Comparison of ENCODE assay signal across 22 cellular contexts in genomic region chr13:79306650-79307049, GRCh38.
DNase-seq lines count a peak whose midpoint lies in the region; ATAC-seq, FAIRE-seq and TF ChIP-seq lines count a peak whose summit lies in the region.
"Had no signal": no experiment of that assay in that cellular context is flagged by ENCODE, and none has a peak within 500 bp of the region (broad histone marks: within the 10 kb centered on the region; RNA-seq: fewer than 3 reads in every experiment).

No MANE protein-coding gene starts in this region.

- intact Hi-C loops in activated CD4-positive, alpha-beta T cell treated with anti-CD3 and anti-CD28 coated beads for 36 hours (cut with DNase I, micrococcal nuclease) = no loop called here

- no peaks in the 10 kb centered on the region for H3K9me3 ChIP-seq in H1 (ENCODE audit: insufficient read depth in 2 of 2, low read depth in 1 of 2, low read length in 1 of 2)
- H3K9me3 ChIP-seq: BLaER1, Caco-2 had no signal

- no peak for FAIRE-seq in H1 (lab: Jason Lieb, UNC)
- FAIRE-seq: A204.1, GM18507 had no signal

- H3K9ac ChIP-seq in H1 (replicated peaks in 1 of 4; ENCODE audit: extremely low read depth in 1 of 4, low read depth in 3 of 4, low read length in 3 of 4) = no peak overlapping the region
- H3K9ac ChIP-seq: BLaER1 had no signal

- CTCF ChIA-PET in activated CD4-positive, alpha-beta T cell treated with anti-CD3 and anti-CD28 coated beads for 36 hours (lab: Charles Lee) = no interaction called here
- CTCF ChIA-PET in H1 (lab: Charles Lee; ENCODE audit: partially characterized antibody) = no interaction called here

- peak overlapping the region; percentile 8; the same call in 1 of the 2 replicates for H2AFZ ChIP-seq in H1 (ENCODE audit: low read length)

- no peak overlapping the region for H2BK5ac ChIP-seq in H1 (ENCODE audit: low read depth, low read length)

- no peak overlapping the region for H3K23ac ChIP-seq in H1 (ENCODE audit: insufficient read length)

- H3K4me1 Mint-ChIP-seq in activated CD4-positive, alpha-beta T cell treated with anti-CD3 and anti-CD28 coated beads for 36 hours = peaks cover 11% of the 10 kb centered on the region
- no peaks in the 10 kb centered on the region for H3K4me1 Mint-ChIP-seq in immature natural killer cell
- H3K4me1 Mint-ChIP-seq: CD4-positive, CD25-positive, alpha-beta regulatory T cell had no signal

- WGBS in H1 (ENCODE audit: extremely low coverage in 1 of 2, insufficient coverage in 1 of 2, insufficient read length in 1 of 2, insufficient replicate concordance in 2 of 2, low coverage in 1 of 2, low lambda C conversion rate in 2 of 2, missing lambda C conversion rate in 1 of 2), 2 experiments = 65% methylated on average over 1 of the region's 1 CpG; no CpG with 5 or more reads in 1 of the 2 experiments

- no peak for TF ChIP-seq POLR2A in H1 (IDR thresholded peaks at IDR 0.05; ENCODE audit: control extremely low read depth in 1 of 2, low read depth in 2 of 2, low read length in 2 of 2)

- H3K79me1 ChIP-seq in H1 (ENCODE audit: low read depth, low read length) = no peaks in the 10 kb centered on the region

- no peak overlapping the region for H3K4me2 ChIP-seq in H1 (ENCODE audit: insufficient read depth in 1 of 2, low read depth in 2 of 2, low read length in 2 of 2)
- H3K4me2 ChIP-seq: BLaER1 had no signal

- H4K91ac ChIP-seq in H1 (replicated peaks; ENCODE audit: insufficient read length, low read length) = no peak overlapping the region

- no peak overlapping the region for H2BK15ac ChIP-seq in H1 (ENCODE audit: low read length)

- POLR2A ChIA-PET in activated CD4-positive, alpha-beta T cell treated with anti-CD3 and anti-CD28 coated beads for 36 hours (lab: Charles Lee) = no interaction called here
- POLR2A ChIA-PET in H1 (lab: Charles Lee; ENCODE audit: partially characterized antibody) = no interaction called here

- no peaks in the 10 kb centered on the region for H3K9me3 Mint-ChIP-seq in activated CD4-positive, alpha-beta T cell treated with anti-CD3 and anti-CD28 coated beads for 36 hours (ENCODE audit: low read depth)
- H3K9me3 Mint-ChIP-seq in immature natural killer cell = peaks cover 0 to 2% (median 0%) of the 10 kb centered on the region in 6 donors
- H3K9me3 Mint-ChIP-seq: CD8-positive, alpha-beta T cell had no signal

- H3K36me3 ChIP-seq in H1 (ENCODE audit: control insufficient read depth in 2 of 4, insufficient read depth in 4 of 4, low read length in 3 of 4) = no peaks in the 10 kb centered on the region
- H3K36me3 ChIP-seq: BLaER1 had no signal

- TF ChIP-seq CTCF in H1 (IDR thresholded peaks at IDR 0.05; ENCODE audit: control extremely low read depth in 1 of 3, insufficient read depth in 1 of 3, low read depth in 1 of 3, low read length in 3 of 3) = no peak

- H3K4me1 ChIP-seq in H1 (replicated peaks in 1 of 4; ENCODE audit: control insufficient read depth in 3 of 4, insufficient read depth in 4 of 4, low read length in 3 of 4) = no peaks in the 10 kb centered on the region
- H3K4me1 ChIP-seq: BLaER1, Caco-2 had no signal

- H3K27me3 ChIP-seq in H1 (replicated peaks in 1 of 4; ENCODE audit: control insufficient read depth in 3 of 4, extremely low read depth in 1 of 4, insufficient read depth in 3 of 4, low read length in 3 of 4) = no peaks in the 10 kb centered on the region
- H3K27me3 ChIP-seq: BLaER1 had no signal

- no peak overlapping the region for H3K56ac ChIP-seq in H1 (replicated peaks; ENCODE audit: insufficient read length, low read depth, low read length)

- H3K4me3 ChIP-seq in H1 (ENCODE audit: extremely low read depth in 1 of 4, insufficient read depth in 2 of 4, low read depth in 3 of 4, low read length in 4 of 4) = no peak overlapping the region
- H3K4me3 ChIP-seq: BLaER1 had no signal

- H4K20me1 ChIP-seq in H1 (replicated peaks in 1 of 2; ENCODE audit: control insufficient read depth in 1 of 2, insufficient read depth in 2 of 2, low read length in 2 of 2) = no peaks in the 10 kb centered on the region
- H4K20me1 ChIP-seq: BLaER1 had no signal

- DNase-seq in DMS53 (lab: John Stamatoyannopoulos, UW) (peak; percentile 3), DMS53 treated with DMSO at 0.1 percent for 48 hours (lab: John Stamatoyannopoulos, UW; ENCODE audit: unreplicated experiment) (no peak), H1 (ENCODE audit: low read depth in 1 of 2, low spot score in 2 of 2) (no peak), NCI-H128 (lab: John Stamatoyannopoulos, UW; ENCODE audit: unreplicated experiment) (no peak), immature natural killer cell (no peak)
- no peak for DNase-seq in activated CD4-positive, alpha-beta T cell treated with anti-CD3 and anti-CD28 coated beads for 36 hours
- DNase-seq in activated CD4-positive, alpha-beta T cell treated with anti-CD3 and anti-CD28 coated beads, Interleukin-2, amount 50 U/mL, for 48 hours = no peak
- DNase-seq: Caco-2; CD4-positive, CD25-positive, alpha-beta regulatory T cell; CD8-positive, alpha-beta T cell; DMS153; DMS79 treated with DMSO at 0.1 percent for 48 hours; GOT3; H7; HCEC 1CT had no signal

- H2BK120ac ChIP-seq in H1 (replicated peaks; ENCODE audit: low read depth, low read length) = no peak overlapping the region

- H3K79me2 ChIP-seq in H1 (ENCODE audit: control insufficient read depth in 1 of 2, insufficient read depth in 2 of 2, low read length in 2 of 2) = no peaks in the 10 kb centered on the region

- no peak overlapping the region for H4K8ac ChIP-seq in H1 (ENCODE audit: extremely low read depth, insufficient read depth, low read length)

- 0 out of 2 replicates have a peak overlapping the region, but pooled peaks have one; percentile 13 for H2BK20ac ChIP-seq in H1 (ENCODE audit: low read length)

- H3K4ac ChIP-seq in H1 (replicated peaks; ENCODE audit: insufficient read length, low read depth, low read length) = no peak overlapping the region

- peak; percentile 26 for ATAC-seq in activated CD4-positive, alpha-beta T cell treated with anti-CD3 and anti-CD28 coated beads for 36 hours
- ATAC-seq: CD8-positive, alpha-beta T cell had no signal

- no peak overlapping the region for H3K14ac ChIP-seq in H1 (ENCODE audit: insufficient read length)

- no peak for TF ChIP-seq EP300 in H1 (IDR thresholded peaks at IDR 0.05; ENCODE audit: borderline replicate concordance in 1 of 2, low read depth in 2 of 2, low read length in 2 of 2)

- H3K27me3 Mint-ChIP-seq in activated CD4-positive, alpha-beta T cell treated with anti-CD3 and anti-CD28 coated beads for 36 hours = peaks cover 2% of the 10 kb centered on the region
- H3K27me3 Mint-ChIP-seq in immature natural killer cell (ENCODE audit: low read depth in 3 of 3) = peaks cover 9 to 22% (median 10%) of the 10 kb centered on the region in 3 donors

- no peak overlapping the region for H3K18ac ChIP-seq in H1 (ENCODE audit: extremely low read depth, low read length)

- H3K27ac ChIP-seq in angular gyrus (ENCODE audit: low read depth, low read length) (peak overlapping the region; percentile 15), H1 (ENCODE audit: low read depth, low read length) (no peak overlapping the region)
- H3K27ac ChIP-seq: 22Rv1, BLaER1, C4-2B had no signal

- H3K36me3 Mint-ChIP-seq in activated CD4-positive, alpha-beta T cell treated with anti-CD3 and anti-CD28 coated beads for 36 hours (ENCODE audit: low read depth) = no peaks in the 10 kb centered on the region
- H3K36me3 Mint-ChIP-seq in immature natural killer cell = peaks cover 0 to 5% (median 0%) of the 10 kb centered on the region in 3 donors
- H3K36me3 Mint-ChIP-seq: CD4-positive, CD25-positive, alpha-beta regulatory T cell; CD8-positive, alpha-beta T cell had no signal

- no peak overlapping the region for H2AK5ac ChIP-seq in H1 (ENCODE audit: low read depth, low read length)

- H4K5ac ChIP-seq in H1 (ENCODE audit: insufficient read length, low read depth, low read length) = no peak overlapping the region

- H3K27ac Mint-ChIP-seq in activated CD4-positive, alpha-beta T cell treated with anti-CD3 and anti-CD28 coated beads for 36 hours = no peak overlapping the region
- H3K27ac Mint-ChIP-seq in immature natural killer cell = no peak overlapping the region
- H3K27ac Mint-ChIP-seq: B cell; CD4-positive, CD25-positive, alpha-beta regulatory T cell; CD8-positive, alpha-beta T cell had no signal

- no peak overlapping the region for H2BK12ac ChIP-seq in H1 (ENCODE audit: low read depth, low read length)

- H3K23me2 ChIP-seq in H1 (ENCODE audit: low read depth, low read length) = no peaks in the 10 kb centered on the region

- TF ChIP-seq RAD21 in H1 (IDR thresholded peaks at IDR 0.05 in 1 of 2, conservative IDR thresholded peaks at IDR 0.05 in 1 of 2; ENCODE audit: low read depth in 2 of 2, low read length in 2 of 2) = no peak

- H3K4me3 Mint-ChIP-seq in activated CD4-positive, alpha-beta T cell treated with anti-CD3 and anti-CD28 coated beads for 36 hours = no peak overlapping the region
- H3K4me3 Mint-ChIP-seq in immature natural killer cell = no peak overlapping the region
- H3K4me3 Mint-ChIP-seq: B cell; CD4-positive, CD25-positive, alpha-beta regulatory T cell; CD8-positive, alpha-beta T cell had no signal

TF ChIP-seq in H1, 55 proteins besides CTCF, POLR2A, EP300 and RAD21 (continues in another document):
- TF ChIP-seq TEAD4 (IDR thresholded peaks at IDR 0.05; ENCODE audit: low read depth, low read length) (no peak), ATF2 (IDR thresholded peaks at IDR 0.05; ENCODE audit: low read length) (no peak), TCF12 (IDR thresholded peaks at IDR 0.05; ENCODE audit: low read depth, low read length) (no peak), CTBP2 (IDR thresholded peaks at IDR 0.05; ENCODE audit: borderline replicate concordance, insufficient read depth, insufficient read length, low read length) (no peak), JUN (IDR thresholded peaks at IDR 0.05; ENCODE audit: low read depth, low read length) (no peak), SIRT6 (IDR thresholded peaks at IDR 0.05; ENCODE audit: low read length) (no peak), CBX5 (IDR thresholded peaks at IDR 0.05; ENCODE audit: low read depth, low read length) (no peak), KDM1A (IDR thresholded peaks at IDR 0.05; ENCODE audit: borderline replicate concordance, low read length) (no peak), EGR1 (IDR thresholded peaks at IDR 0.05; ENCODE audit: borderline replicate concordance, low read depth, low read length) (no peak), RNF2 (IDR thresholded peaks at IDR 0.05; ENCODE audit: borderline replicate concordance, low read depth, low read length, missing control alignments, poor library complexity, severe bottlenecking) (no peak)
